1 cellular context compared by ENCODE assay signal in the genomic region with DNA sequence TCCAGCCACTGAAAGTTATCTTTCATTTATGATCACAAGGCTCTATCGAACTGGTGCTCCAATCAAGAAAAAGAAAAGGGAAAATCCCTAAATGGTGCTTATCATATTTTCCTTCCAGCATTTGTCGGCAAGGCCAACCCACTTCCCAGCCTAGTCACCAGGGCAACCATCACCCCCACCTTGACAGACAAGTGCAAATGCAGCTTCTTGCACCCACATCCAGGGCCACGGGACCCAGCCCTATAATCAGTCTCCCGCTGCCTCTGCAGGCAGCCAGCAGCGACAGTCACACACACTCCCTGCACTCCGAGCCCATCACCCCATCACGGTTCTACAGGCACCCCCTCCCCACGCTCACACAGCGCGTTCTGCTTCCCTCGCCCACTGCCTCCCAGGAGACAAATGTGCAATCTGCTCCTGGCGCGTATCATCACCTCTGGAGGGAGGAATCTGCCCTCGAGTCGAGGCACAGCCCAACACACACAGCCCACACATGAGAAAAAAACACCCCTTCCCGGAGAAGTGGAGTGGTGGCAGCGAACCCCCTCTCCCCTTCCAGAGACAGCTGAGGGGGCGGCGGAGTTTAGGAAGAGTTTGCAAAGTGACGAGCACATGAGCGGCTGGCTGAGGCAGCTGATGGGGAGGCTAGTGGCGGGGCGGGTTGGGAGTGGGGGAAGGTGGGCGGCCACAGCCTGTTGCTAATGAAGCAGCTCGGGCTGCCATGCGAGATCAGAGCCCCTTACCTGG.
TF ChIP-seq lines count a peak whose summit lies in the region.

No MANE protein-coding gene starts in this region.

TF ChIP-seq in GM12891, 5 proteins besides CTCF, POLR2A, EP300 and RAD21:
- TF ChIP-seq POLR2AphosphoS5 (IDR thresholded peaks at IDR 0.05; ENCODE audit: low read depth, low read length): no peak
- TF ChIP-seq SPI1 (IDR thresholded peaks at IDR 0.05; ENCODE audit: low read depth, low read length): no peak
- TF ChIP-seq POU2F2 (IDR thresholded peaks at IDR 0.05; ENCODE audit: low read depth, low read length): no peak
- no peak for TF ChIP-seq PAX5 (IDR thresholded peaks at IDR 0.05; ENCODE audit: insufficient read depth, low read length, severe bottlenecking)
- no peak for TF ChIP-seq TAF1 (IDR thresholded peaks at IDR 0.05; ENCODE audit: low read depth, low read length)
